Comparison of ENCODE assay signal across 16 cellular contexts in the genomic region with DNA sequence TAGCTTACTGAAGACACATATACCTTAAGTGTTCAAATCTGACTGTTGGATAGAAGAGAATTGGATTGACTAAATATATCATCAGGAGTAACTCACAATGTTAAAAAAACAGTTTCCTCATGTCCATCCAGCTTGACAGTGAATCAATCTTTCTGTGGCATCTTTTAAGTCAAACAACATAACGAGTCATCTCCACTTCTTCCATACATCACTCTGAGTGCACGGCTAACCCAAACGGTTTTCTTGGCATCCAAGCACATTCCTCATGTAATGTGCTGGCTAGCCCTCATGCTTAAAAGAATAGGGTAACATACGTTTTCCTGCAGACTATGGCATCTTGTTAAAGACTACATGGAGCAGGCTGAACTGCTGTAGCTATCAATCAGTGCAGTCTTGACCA.
DNase-seq lines count a peak whose midpoint lies in the region; ATAC-seq, FAIRE-seq and TF ChIP-seq lines count a peak whose summit lies in the region.
"Had no signal": no experiment of that assay in that cellular context is flagged by ENCODE, and none has a peak within 500 bp of the region (broad histone marks: within the 10 kb centered on the region; RNA-seq: fewer than 3 reads in every experiment).

No MANE protein-coding gene starts in this region.

- no peak overlapping the region for H3K27ac ChIP-seq in CD8-positive, alpha-beta memory T cell (ENCODE audit: low read depth, low read length)
- H3K27ac ChIP-seq: RWPE1 had no signal

- H3K27me3 ChIP-seq in MG63 = no peaks in the 10 kb centered on the region
- no peaks in the 10 kb centered on the region for H3K27me3 ChIP-seq in bronchial epithelial cell (ENCODE audit: control insufficient read depth, insufficient read depth, low read length)
- H3K27me3 ChIP-seq in CD8-positive, alpha-beta memory T cell (ENCODE audit: insufficient read depth, low read length, poor library complexity, severe bottlenecking) = no peaks in the 10 kb centered on the region

- H3K4me1 Mint-ChIP-seq in CD8-positive, alpha-beta memory T cell = no peaks in the 10 kb centered on the region

- peaks cover 0 to 2% (median 0%) of the 10 kb centered on the region in 5 donors for H3K9me3 Mint-ChIP-seq in CD8-positive, alpha-beta memory T cell

- ATAC-seq in HG03457 (IDR thresholded peaks at IDR 0.05; ENCODE audit: unreplicated experiment) (no peak), GM19467 (IDR thresholded peaks at IDR 0.05; ENCODE audit: unreplicated experiment) (no peak)

- H3K9me3 ChIP-seq in MG63 = no peaks in the 10 kb centered on the region
- no peaks in the 10 kb centered on the region for H3K9me3 ChIP-seq in CD8-positive, alpha-beta memory T cell (ENCODE audit: low read length)

- CTCF ChIA-PET in CD8-positive, alpha-beta memory T cell (lab: Charles Lee) = no interaction called here

- H3K4me1 ChIP-seq in CD8-positive, alpha-beta memory T cell (ENCODE audit: insufficient read depth, low read length) = no peaks in the 10 kb centered on the region

- FAIRE-seq in bronchial epithelial cell (lab: Jason Lieb, UNC) = peak; percentile 18
- FAIRE-seq: H54 had no signal

- no peak overlapping the region for H3K27ac Mint-ChIP-seq in CD8-positive, alpha-beta memory T cell

- H3K27me3 Mint-ChIP-seq in CD8-positive, alpha-beta memory T cell = no peaks in the 10 kb centered on the region

- H3K36me3 Mint-ChIP-seq in CD8-positive, alpha-beta memory T cell = no peaks in the 10 kb centered on the region

- H3K4me3 ChIP-seq in MG63 (no peak overlapping the region), bronchial epithelial cell (ENCODE audit: low read depth, low read length) (no peak overlapping the region)
- no peak overlapping the region for H3K4me3 ChIP-seq in CD8-positive, alpha-beta memory T cell (ENCODE audit: low read length)

- DNase-seq in Daoy (ENCODE audit: low read depth) (peak; percentile 78), MG63 (peak; percentile 81), bronchial epithelial cell (ENCODE audit: low read depth) (peak; percentile 52), iris pigment epithelial cell (ENCODE audit: low read depth) (peak; percentile 7), NCI-H510A (lab: John Stamatoyannopoulos, UW) (no peak)
- no peak for DNase-seq in CD8-positive, alpha-beta memory T cell
- DNase-seq: AML-193, DMS79 treated with DMSO at 0.1 percent for 48 hours, Karpas-422, NCI-H1417 treated with DMSO at 0.1 percent for 48 hours, NCI-H2029 treated with DMSO at 0.1 percent for 48 hours, NCI-H526 had no signal

- H3K36me3 ChIP-seq in MG63 (no peaks in the 10 kb centered on the region), bronchial epithelial cell (ENCODE audit: control insufficient read depth, insufficient read depth, low read length) (no peaks in the 10 kb centered on the region)
- no peaks in the 10 kb centered on the region for H3K36me3 ChIP-seq in CD8-positive, alpha-beta memory T cell (ENCODE audit: insufficient read depth, low read length)

- POLR2A ChIA-PET in CD8-positive, alpha-beta memory T cell (lab: Charles Lee) = no interaction called here

- TF ChIP-seq CTCF in bronchial epithelial cell (IDR thresholded peaks at IDR 0.05; ENCODE audit: insufficient read depth, low read length, severe bottlenecking) = no peak

- no peak overlapping the region for H3K4me3 Mint-ChIP-seq in CD8-positive, alpha-beta memory T cell

Comparison
In these comparisons a context has a peak if more than half of its experiments do, and no peak if none do; other contexts are left out.
1. DNase-seq: peak in Daoy (single experiment), MG63 (single experiment), bronchial epithelial cell (single experiment) and iris pigment epithelial cell (single experiment); none in NCI-H510A (single experiment) and CD8-positive, alpha-beta memory T cell (0 of 5).